Comparison of ENCODE assay signal across 17 cellular contexts in the genomic region with DNA sequence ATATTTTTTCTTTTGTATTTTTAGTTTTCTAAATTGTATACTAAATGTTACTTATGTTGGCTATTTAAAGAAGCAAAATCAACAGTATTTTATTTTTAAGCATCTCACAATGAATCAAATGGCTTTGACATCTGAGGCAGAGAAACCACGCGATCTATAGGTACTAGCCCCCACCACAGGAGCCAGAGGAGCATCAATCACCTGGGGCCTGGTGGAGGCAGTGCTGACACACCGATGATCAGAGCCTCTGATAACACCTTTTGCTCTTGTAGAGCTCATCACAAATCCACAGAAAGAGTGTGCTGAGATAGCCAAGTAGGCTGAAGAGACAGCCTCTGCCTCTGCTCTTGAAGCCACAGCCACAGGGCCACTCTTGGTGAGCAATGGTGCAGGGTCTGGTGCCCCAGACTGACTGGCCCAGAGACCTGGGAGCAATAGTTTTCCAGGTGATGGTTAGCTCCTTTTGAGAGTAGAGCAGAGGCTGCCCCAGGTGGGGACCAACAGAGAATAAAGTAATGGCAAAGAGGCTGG.
"Had no signal": no experiment of that assay in that cellular context is flagged by ENCODE, and none has a peak within 500 bp of the region (broad histone marks: within the 10 kb centered on the region; RNA-seq: fewer than 3 reads in every experiment).

No MANE protein-coding gene starts in this region.

- H3K27me3 Mint-ChIP-seq: stimulated activated memory B cell treated with anti-CD40 and anti-IgM and Interleukin-4, amounts not matched to agents 10 μg/mL and 1 μg/mL and 100 μg/mL, for 72 hours had no signal

- ATAC-seq: activated T-cell treated with anti-CD3 and anti-CD28 coated beads, Interleukin-2, amount 50 U/mL, for 4 hours; sciatic nerve; stimulated activated memory B cell treated with anti-CD40 and anti-IgM and Interleukin-4, amounts not matched to agents 10 μg/mL and 1 μg/mL and 100 μg/mL, for 72 hours had no signal

- DNase-seq: activated CD4-positive, alpha-beta T cell treated with anti-CD3 and anti-CD28 coated beads for 1 hour; activated CD8-positive, alpha-beta memory T cell treated with anti-CD3 and anti-CD28 coated beads, Interleukin-2, amount 50 U/mL, for 48 hours; activated naive CD4-positive, alpha-beta T cell; activated T-cell treated with anti-CD3 and anti-CD28 coated beads, Interleukin-2, amount 50 U/mL, for 4 hours; erythroblast; foreskin fibroblast; left ventricle myocardium superior; mammary epithelial cell; midbrain; occipital lobe; stimulated activated CD4-positive, alpha-beta T cell treated with anti-CD3 and anti-CD28 coated beads, Interleukin-15, amount 100 ng/mL, for 24 hours; stomach; T-helper 9 cell; transverse colon had no signal

- H3K27ac Mint-ChIP-seq: activated T-helper 2 cell treated with anti-CD3 and anti-CD28 coated beads, Interferon-gamma antibody, Interleukin-2, Interleukin-4, amounts not matched to agents 10 μg/mL and 5 μg/mL and 100 μg/mL, durations not matched to agents 14 hours and 24 hours and 36 hours; stimulated activated memory B cell treated with anti-CD40 and anti-IgM and Interleukin-4, amounts not matched to agents 10 μg/mL and 1 μg/mL and 100 μg/mL, for 72 hours had no signal

- H3K9me3 Mint-ChIP-seq: activated T-cell treated with anti-CD3 and anti-CD28 coated beads, Interleukin-2, amount 50 U/mL, for 4 hours; activated T-helper 2 cell treated with anti-CD3 and anti-CD28 coated beads, Interferon-gamma antibody, Interleukin-2, Interleukin-4, amounts not matched to agents 10 μg/mL and 5 μg/mL and 100 μg/mL, durations not matched to agents 14 hours and 24 hours and 36 hours; stimulated activated memory B cell treated with anti-CD40 and anti-IgM and Interleukin-4, amounts not matched to agents 10 μg/mL and 1 μg/mL and 100 μg/mL, for 72 hours had no signal

- H3K4me3 Mint-ChIP-seq: activated T-cell treated with anti-CD3 and anti-CD28 coated beads, Interleukin-2, amount 50 U/mL, for 4 hours; stimulated activated memory B cell treated with anti-CD40 and anti-IgM and Interleukin-4, amounts not matched to agents 10 μg/mL and 1 μg/mL and 100 μg/mL, for 72 hours had no signal
